ENCODE assay signal across 28 cellular contexts in genomic region chr1:161260346-161260745, GRCh38. TPM values are rescaled to one million over a fixed set of nuclear protein-coding genes. Genes with fewer than 3 reads are reported as not detected.
DNase-seq lines count a peak whose midpoint lies in the region; ATAC-seq, FAIRE-seq and TF ChIP-seq lines count a peak whose summit lies in the region.
"Had no signal": no experiment of that assay in that cellular context is flagged by ENCODE, and none has a peak within 500 bp of the region (broad histone marks: within the 10 kb centered on the region; RNA-seq: fewer than 3 reads in every experiment).

No MANE protein-coding gene starts in this region.

- H3K79me2 ChIP-seq in OCI-LY7 (ENCODE audit: insufficient read depth, low read depth, low read length): no peaks in the 10 kb centered on the region

- DNase-seq in NCI-H1436 (lab: John Stamatoyannopoulos, UW) (peak; percentile 20), OCI-LY7 (ENCODE audit: low spot score) (no peak), D721Med (ENCODE audit: insufficient read length, low spot score) (no peak), Ammon's horn (ENCODE audit: low spot score) (no peak)
- DNase-seq: activated CD4-positive, CD25-positive, alpha-beta regulatory T cell; activated CD8-positive, alpha-beta T cell treated with anti-CD3 and anti-CD28 coated beads for 36 hours; activated naive CD4-positive, alpha-beta T cell treated with Interleukin-2 at 50 U/mL for 16 hours; aorta; CD4-positive, alpha-beta T cell; DND-41; effector CD4-positive, alpha-beta T cell; kidney glomerular epithelial cell; NCI-H1417 treated with DMSO at 0.1 percent for 48 hours; NCI-H226; NK-92 treated with Interleukin-12 subunit alpha and Interleukin-12 subunit beta, amount 100 ng/mL, for 24 hours; posterior cingulate gyrus; stimulated activated CD4-positive, alpha-beta T cell treated with anti-CD3 and anti-CD28 coated beads, Interleukin-2, amount 100 ng/mL, for 24 hours; stimulated activated naive CD4-positive, alpha-beta T cell; T1000; tibial artery had no signal

- H3K9ac ChIP-seq in BLaER1 (peak overlapping the region; percentile 51), muscle layer of colon (ENCODE audit: low read length) (no peak overlapping the region)

- CTCF ChIA-PET in OCI-LY7 (lab: Charles Lee; ENCODE audit: unreplicated experiment): no interaction called here

- 0 out of 2 replicates have a peak overlapping the region, but pooled peaks have one; percentile 72 for H2AFZ ChIP-seq in OCI-LY7 (ENCODE audit: low read length)

- no peak for TF ChIP-seq CTCF in OCI-LY7 (conservative IDR thresholded peaks at IDR 0.05; ENCODE audit: low read length)
- TF ChIP-seq CTCF in D721Med (IDR thresholded peaks at IDR 0.05; ENCODE audit: insufficient read depth, missing control alignments): no peak

- no peaks in the 10 kb centered on the region for H3K36me3 ChIP-seq in BLaER1
- no peaks in the 10 kb centered on the region for H3K36me3 ChIP-seq in OCI-LY7 (ENCODE audit: insufficient read depth, low read length)
- no peaks in the 10 kb centered on the region for H3K36me3 ChIP-seq in muscle layer of colon (ENCODE audit: insufficient read depth, low read length)
- H3K36me3 ChIP-seq: tibial artery had no signal

- peaks cover 38% of the 10 kb centered on the region for H3K4me1 ChIP-seq in BLaER1
- H3K4me1 ChIP-seq in OCI-LY7 (ENCODE audit: insufficient read depth, low read length, poor library complexity, severe bottlenecking): peaks cover 18% of the 10 kb centered on the region
- H3K4me1 ChIP-seq in muscle layer of colon (ENCODE audit: insufficient read depth, low read length): peaks cover 10% of the 10 kb centered on the region

- no peaks in the 10 kb centered on the region; the same call in 1 of the 2 replicates for H3K27me3 ChIP-seq in BLaER1
- H3K27me3 ChIP-seq in muscle layer of colon (ENCODE audit: control insufficient read depth in 1 of 2, insufficient read depth in 2 of 2, low read length in 2 of 2): peaks cover 0 to 13% of the 10 kb centered on the region in 2 donors

- POLR2A ChIA-PET in OCI-LY7 (lab: Charles Lee): interaction anchor here (1.0 to 1.1 kb wide), 2 partner anchors 9 to 12 kb away, joined by 3 to 4 read pairs; no protein-coding TSS in a partner anchor

- BruUV-seq in OCI-LY7 (replicated peaks; lab: Mats Ljungman, UMichigan): no TSS peak

- peak overlapping the region; percentile 92 for H3K4me2 ChIP-seq in BLaER1
- H3K4me2 ChIP-seq in OCI-LY7 (ENCODE audit: low read length): peak overlapping the region; percentile 62; the same call in 1 of the 2 replicates

- intact Hi-C loops in OCI-LY7 (cut with micrococcal nuclease; ENCODE audit: unreplicated experiment): no loop called here

- H4K20me1 ChIP-seq in BLaER1 (no peaks in the 10 kb centered on the region), OCI-LY7 (ENCODE audit: insufficient read depth, low read length) (no peaks in the 10 kb centered on the region)

- no peaks in the 10 kb centered on the region for H3K9me2 ChIP-seq in OCI-LY7 (ENCODE audit: insufficient read depth, low read length)

- peaks cover 37% of the 10 kb centered on the region for H3K9me3 ChIP-seq in BLaER1
- no peaks in the 10 kb centered on the region for H3K9me3 ChIP-seq in OCI-LY7 (ENCODE audit: low read length)
- peaks cover 6% of the 10 kb centered on the region for H3K9me3 ChIP-seq in muscle layer of colon (ENCODE audit: low read length)

- no peak for FAIRE-seq in D721Med (lab: Jason Lieb, UNC)

- ATAC-seq in GM18858 (IDR thresholded peaks at IDR 0.05; ENCODE audit: unreplicated experiment) (no peak), GM21360 (IDR thresholded peaks at IDR 0.05; ENCODE audit: unreplicated experiment) (no peak)
- ATAC-seq: activated CD8-positive, alpha-beta T cell treated with anti-CD3 and anti-CD28 coated beads for 36 hours; HCT116 had no signal

- H3K27ac ChIP-seq in BLaER1 (peak overlapping the region; percentile 3; the same call in 1 of the 2 replicates), OCI-LY7 (ENCODE audit: low read depth, low read length, poor library complexity, severe bottlenecking) (no peak overlapping the region), muscle layer of colon (ENCODE audit: low read depth, low read length) (peak overlapping the region; percentile 4)
- H3K27ac ChIP-seq: tibial artery had no signal

- peak overlapping the region; percentile 43; the same call in 1 of the 2 replicates for H3K4me3 ChIP-seq in BLaER1
- no peak overlapping the region for H3K4me3 ChIP-seq in OCI-LY7 (ENCODE audit: low read depth, low read length, poor library complexity, severe bottlenecking)
- H3K4me3 ChIP-seq in muscle layer of colon (ENCODE audit: low read depth in 1 of 2, low read length in 2 of 2): peak overlapping the region in 1 of 2 donors; percentile 32
- H3K4me3 ChIP-seq: tibial artery had no signal

RNA-seq across cellular contexts. Expression of gene PCP4L1, which starts 1.8 kb away (rescaled TPM):
- total RNA-seq in OCI-LY7 (2014; rRNA removed; shearing (Covaris generic)): not detected in 2 replicates
- not detected in 2 replicates for total RNA-seq in OCI-LY7 (2022)
- total RNA-seq: CD4-positive, alpha-beta T cell; lung microvascular endothelial cell; RPMI7951 had no signal

RNA-seq across cellular contexts. Expression of gene NR1I3, which starts 22.3 kb away (rescaled TPM):
- total RNA-seq in OCI-LY7 (2014; rRNA removed; shearing (Covaris generic)): not detected in 2 replicates
- not detected in 2 replicates for total RNA-seq in OCI-LY7 (2022)
- total RNA-seq: activated CD8-positive, alpha-beta T cell treated with anti-CD3 and anti-CD28 coated beads for 36 hours; aorta; CD4-positive, alpha-beta T cell; lung microvascular endothelial cell; RPMI7951; skeletal muscle tissue had no signal

RNA-seq across cellular contexts. Expression of gene TOMM40L, which starts 34.5 kb away (rescaled TPM):
- total RNA-seq in OCI-LY7 (2014; rRNA removed; shearing (Covaris generic)): 8.3 and 11.0 TPM in 2 replicates
- total RNA-seq in OCI-LY7 (2022): 16.0 and 20.1 TPM in 2 replicates

RNA-seq across cellular contexts. Expression of gene APOA2, which starts 36.9 kb away (rescaled TPM):
- not detected in 2 replicates for total RNA-seq in OCI-LY7 (2014; rRNA removed; shearing (Covaris generic))
- not detected in 2 replicates for total RNA-seq in OCI-LY7 (2022)
- total RNA-seq: activated CD8-positive, alpha-beta T cell treated with anti-CD3 and anti-CD28 coated beads for 36 hours; aorta; CD4-positive, alpha-beta T cell; lung microvascular endothelial cell; RPMI7951 had no signal

RNA-seq across cellular contexts. Expression of gene FCER1G, which starts 45.3 kb away (rescaled TPM):
- 3.2 TPM in 1 of 2 replicates, not detected in the other for total RNA-seq in OCI-LY7 (2014; rRNA removed; shearing (Covaris generic))
- 0.88 and 1.2 TPM in 2 replicates for total RNA-seq in OCI-LY7 (2022)
- total RNA-seq: lung microvascular endothelial cell, RPMI7951 had no signal
